ENCODE assay signal across 21 cellular contexts in genomic region chr6:113627480-113627879, GRCh38.
DNase-seq lines count a peak whose midpoint lies in the region; ATAC-seq, FAIRE-seq and TF ChIP-seq lines count a peak whose summit lies in the region.
"Had no signal": no experiment of that assay in that cellular context is flagged by ENCODE, and none has a peak within 500 bp of the region (broad histone marks: within the 10 kb centered on the region; RNA-seq: fewer than 3 reads in every experiment).

No MANE protein-coding gene starts in this region.

- TF ChIP-seq POLR2A in GM12892 (IDR thresholded peaks at IDR 0.05; ENCODE audit: low read depth, low read length) = no peak

- peak; percentile 15 for ATAC-seq in GM19372 (IDR thresholded peaks at IDR 0.05; ENCODE audit: low read depth, unreplicated experiment)
- peak; percentile 26 for ATAC-seq in HG02798 (IDR thresholded peaks at IDR 0.05; ENCODE audit: poor library complexity, unreplicated experiment)
- peak; percentile 16 for ATAC-seq in HG03521 (IDR thresholded peaks at IDR 0.05; ENCODE audit: unreplicated experiment)

- DNase-seq in GM12892 (ENCODE audit: insufficient read length) (no peak), NCI-H1694 treated with DMSO at 0.1 percent for 48 hours (lab: John Stamatoyannopoulos, UW) (no peak), DMS 273 treated with DMSO at 0.1 percent for 48 hours (lab: John Stamatoyannopoulos, UW) (no peak), frontal cortex (ENCODE audit: low spot score in 2 of 2) (no peak)
- no peak for DNase-seq in activated T-cell treated with anti-CD3 and anti-CD28 coated beads, Interleukin-2, amount 50 U/mL, for 1 hour
- DNase-seq: ACHN; activated CD4-positive, alpha-beta T cell treated with anti-CD3 and anti-CD28 coated beads, Interleukin-2, amount 50 U/mL, for 1 hour; activated T-cell treated with anti-CD3 and anti-CD28 coated beads, Interleukin-2, amount 50 U/mL, for 24 hours; foreskin fibroblast; IMR-90; NCI-H1092; NCI-H2171 treated with DMSO at 0.1 percent for 48 hours; NK-92 treated with Interleukin-12 subunit alpha and Interleukin-12 subunit beta, amount 100 ng/mL, for 24 hours; SIG-M5; sigmoid colon; stimulated activated naive CD4-positive, alpha-beta T cell treated with Interleukin-2 at 50 U/mL for 16 hours; T-helper 9 cell had no signal

- FAIRE-seq in GM12892 (lab: Jason Lieb, UNC) (peak; percentile 83), frontal cortex (lab: Jason Lieb, UNC) (no peak)
- FAIRE-seq: H54 had no signal
